Comparison of ENCODE assay signal across 12 cellular contexts in genomic region chr5:87113848-87114247, GRCh38.
DNase-seq lines count a peak whose midpoint lies in the region; ATAC-seq and TF ChIP-seq lines count a peak whose summit lies in the region.
"Had no signal": no experiment of that assay in that cellular context is flagged by ENCODE, and none has a peak within 500 bp of the region (broad histone marks: within the 10 kb centered on the region; RNA-seq: fewer than 3 reads in every experiment).

No MANE protein-coding gene starts in this region.

- H3K27me3 ChIP-seq in PC-9 (ENCODE audit: insufficient read depth, low read depth) (no peaks in the 10 kb centered on the region), body of pancreas (no peaks in the 10 kb centered on the region)
- H3K27me3 ChIP-seq: spleen had no signal

- CTCF ChIA-PET in PC-9 (lab: Charles Lee), result no interaction called here

- ATAC-seq in GM21390 (IDR thresholded peaks at IDR 0.05; ENCODE audit: unreplicated experiment) (no peak), GM19467 (IDR thresholded peaks at IDR 0.05; ENCODE audit: unreplicated experiment) (no peak), body of pancreas (no peak)

- intact Hi-C loops in PC-9 (cut with micrococcal nuclease; ENCODE audit: unreplicated experiment) (no loop called here), body of pancreas (cut with DNase I) (no loop called here)

- no peaks in the 10 kb centered on the region for H3K36me3 ChIP-seq in PC-9 (ENCODE audit: low read depth)
- no peaks in the 10 kb centered on the region for H3K36me3 ChIP-seq in body of pancreas (replicated peaks in 1 of 2; ENCODE audit: insufficient read depth in 1 of 2, low read depth in 2 of 2)
- H3K36me3 ChIP-seq: spleen had no signal

- POLR2A ChIA-PET in PC-9 (lab: Charles Lee; ENCODE audit: unreplicated experiment), result interaction anchor here (0.6 to 0.9 kb wide), 2 partner anchors 154 to 176 kb away, joined by 4 to 9 read pairs; partner anchors contain the start of gene RASA1

- no peak overlapping the region for H3K27ac ChIP-seq in PC-9
- H3K27ac ChIP-seq in body of pancreas, result no peak overlapping the region
- H3K27ac ChIP-seq: SK-N-MC, spleen had no signal

- no TSS peak for BruUV-seq in PC-9 (replicated peaks; lab: Mats Ljungman, UMichigan)

- H3K79me2 ChIP-seq in PC-9 (ENCODE audit: low read depth), result no peaks in the 10 kb centered on the region

- 62 to 64% methylated on average over 3 of the region's 3 CpGs for WGBS in body of pancreas, 2 donors

- no peak for TF ChIP-seq POLR2A in body of pancreas (IDR thresholded peaks at IDR 0.05)

- TF ChIP-seq CTCF in PC-9 (conservative IDR thresholded peaks at IDR 0.05) (no peak), choroid plexus epithelial cell (conservative IDR thresholded peaks at IDR 0.05; ENCODE audit: low read depth, low read length) (no peak), retinal pigment epithelial cell (conservative IDR thresholded peaks at IDR 0.05; ENCODE audit: low read depth, low read length) (no peak), body of pancreas (IDR thresholded peaks at IDR 0.05) (no peak)

- H3K4me1 ChIP-seq in PC-9 (replicated peaks; ENCODE audit: insufficient read depth), result peaks cover 19% of the 10 kb centered on the region
- no peaks in the 10 kb centered on the region for H3K4me1 ChIP-seq in body of pancreas

- no peaks in the 10 kb centered on the region for H4K20me1 ChIP-seq in PC-9 (ENCODE audit: insufficient read depth)

- H3K9me2 ChIP-seq in PC-9 (ENCODE audit: insufficient read depth), result no peaks in the 10 kb centered on the region

- 0 out of 2 replicates have a peak overlapping the region, but pooled peaks have one; percentile 6 for H2AFZ ChIP-seq in PC-9

- no peaks in the 10 kb centered on the region for H3F3A ChIP-seq in PC-9 (ENCODE audit: insufficient read depth, low read depth)

- H3K4me3 ChIP-seq in PC-9 (no peak overlapping the region), choroid plexus epithelial cell (ENCODE audit: low read depth, low read length) (no peak overlapping the region), retinal pigment epithelial cell (ENCODE audit: low read length) (no peak overlapping the region), body of pancreas (no peak overlapping the region)
- H3K4me3 ChIP-seq: SK-N-MC, spleen had no signal

- H3K9me3 ChIP-seq in PC-9 (ENCODE audit: insufficient read depth, low read depth) (peaks cover 9% of the 10 kb centered on the region), body of pancreas (no peaks in the 10 kb centered on the region)
- H3K9me3 ChIP-seq: spleen had no signal

- no peak overlapping the region for H3K4me2 ChIP-seq in PC-9

- peak; percentile 47 for DNase-seq in GM04503 (ENCODE audit: low read depth)
- DNase-seq in PC-9, result no peak
- DNase-seq in choroid plexus epithelial cell (ENCODE audit: low read depth), result peak; percentile 51
- peak; percentile 12 for DNase-seq in retinal pigment epithelial cell (ENCODE audit: low read depth)
- DNase-seq in activated effector memory CD4-positive, alpha-beta T cell treated with anti-CD3 and anti-CD28 coated beads, Interleukin-2, amount 50 U/mL, for 16 hours, result no peak
- no peak for DNase-seq in body of pancreas
- DNase-seq: immature natural killer cell, NCI-H446 treated with DMSO at 0.1 percent for 48 hours, spleen had no signal

Comparison
In these comparisons a context has a peak if more than half of its experiments do, and no peak if none do; other contexts are left out.
1. DNase-seq: peak in GM04503 (single experiment), choroid plexus epithelial cell (single experiment) and retinal pigment epithelial cell (single experiment); none in PC-9 (0 of 2), activated effector memory CD4-positive, alpha-beta T cell treated with anti-CD3 and anti-CD28 coated beads, Interleukin-2, amount 50 U/mL, for 16 hours (single experiment) and body of pancreas (0 of 4).